ENCODE assay signal across 1 cellular context in genomic region chr1:248905949-248906740, GRCh38.
TF ChIP-seq lines count a peak whose summit lies in the region.

Gene PGBD2 (plus strand): TSS chr1:248906235. CDS start chr1:248913863, 7,628 bp downstream.

TF ChIP-seq in HepG2, 621 proteins besides CTCF, POLR2A, EP300 and RAD21 (continued from another document and continues in another):
- peak; percentile 97 for TF ChIP-seq BCL3 (CRISPR knock-in tag; IDR thresholded peaks at IDR 0.05)
- TF ChIP-seq ZNF446 (CRISPR knock-in tag; IDR thresholded peaks at IDR 0.05) = no peak
- no peak for TF ChIP-seq HOMEZ (CRISPR knock-in tag; IDR thresholded peaks at IDR 0.05; ENCODE audit: low read depth)
- no peak for TF ChIP-seq RBM22 (optimal IDR thresholded peaks at IDR 0.05; ENCODE audit: low read length)
- TF ChIP-seq MED1 (CRISPR knock-in tag; IDR thresholded peaks at IDR 0.05) = peak; percentile 85
- no peak for TF ChIP-seq ZBTB21 (CRISPR knock-in tag; IDR thresholded peaks at IDR 0.05)
- peak; percentile 82; the same call in 1 of the 2 replicates for TF ChIP-seq KAT8 (CRISPR knock-in tag; IDR thresholded peaks at IDR 0.05)
- peak; percentile 64; the same call in 1 of the 2 replicates for TF ChIP-seq CBX5 (CRISPR knock-in tag; IDR thresholded peaks at IDR 0.05; ENCODE audit: borderline replicate concordance)
- TF ChIP-seq ZGPAT (CRISPR knock-in tag; IDR thresholded peaks at IDR 0.05) = peak; percentile 93
- no peak for TF ChIP-seq GPN1 (CRISPR knock-in tag; IDR thresholded peaks at IDR 0.05; ENCODE audit: borderline replicate concordance)
- no peak for TF ChIP-seq SMC3 (IDR thresholded peaks at IDR 0.05; ENCODE audit: low read length)
- peak; percentile 88; the same call in 1 of the 2 replicates for TF ChIP-seq NCOA1 (CRISPR knock-in tag; IDR thresholded peaks at IDR 0.05)
- TF ChIP-seq HDAC6 (IDR thresholded peaks at IDR 0.05; ENCODE audit: low read depth, low read length) = no peak
- no peak; the same call in 1 of the 2 replicates for TF ChIP-seq NFYB (CRISPR knock-in tag; IDR thresholded peaks at IDR 0.05)
- peak; percentile 96 for TF ChIP-seq ARNT2 (CRISPR knock-in tag; IDR thresholded peaks at IDR 0.05; ENCODE audit: low read depth)
- TF ChIP-seq THAP8 (CRISPR knock-in tag; IDR thresholded peaks at IDR 0.05; ENCODE audit: borderline replicate concordance) = peak; percentile 85; the same call in 1 of the 2 replicates
- TF ChIP-seq MEF2D (CRISPR knock-in tag; IDR thresholded peaks at IDR 0.05) = peak; percentile 73
- TF ChIP-seq ZNF468 (CRISPR knock-in tag; IDR thresholded peaks at IDR 0.05) = no peak
- TF ChIP-seq CERS6 (CRISPR knock-in tag; IDR thresholded peaks at IDR 0.05) = no peak; the same call in 1 of the 2 replicates
- peak; percentile 70; the same call in 1 of the 2 replicates for TF ChIP-seq MED13 (CRISPR knock-in tag; IDR thresholded peaks at IDR 0.05)
- 0 out of 2 replicates have a peak, but pooled peaks have one; percentile 75 for TF ChIP-seq ZNF256 (CRISPR knock-in tag; conservative IDR thresholded peaks at IDR 0.05)
- no peak for TF ChIP-seq ZBTB37 (CRISPR knock-in tag; IDR thresholded peaks at IDR 0.05)
- TF ChIP-seq TBX2 (CRISPR knock-in tag; IDR thresholded peaks at IDR 0.05; ENCODE audit: borderline replicate concordance) = peak; percentile 96
- TF ChIP-seq ZNF121 (CRISPR knock-in tag; IDR thresholded peaks at IDR 0.05) = peak; percentile 73
- TF ChIP-seq PHB2 (IDR thresholded peaks at IDR 0.05; ENCODE audit: partially characterized antibody) = no peak
- peak; percentile 84 for TF ChIP-seq JARID2 (CRISPR knock-in tag; IDR thresholded peaks at IDR 0.05; ENCODE audit: insufficient replicate concordance)
- TF ChIP-seq KLF11 (CRISPR knock-in tag; IDR thresholded peaks at IDR 0.05) = no peak
- no peak; the same call in 1 of the 2 replicates for TF ChIP-seq KLF9 (CRISPR knock-in tag; IDR thresholded peaks at IDR 0.05; ENCODE audit: low read depth)
- TF ChIP-seq ZNF720 (CRISPR knock-in tag; IDR thresholded peaks at IDR 0.05) = no peak
- peak; percentile 88 for TF ChIP-seq AKAP8 (CRISPR knock-in tag; IDR thresholded peaks at IDR 0.05)
- TF ChIP-seq SSRP1 (CRISPR knock-in tag; IDR thresholded peaks at IDR 0.05) = no peak
- peak; percentile 62 for TF ChIP-seq CBX1 (IDR thresholded peaks at IDR 0.05; ENCODE audit: low read depth)
- peak; percentile 48; the same call in 1 of the 2 replicates for TF ChIP-seq STAT5B (CRISPR knock-in tag; IDR thresholded peaks at IDR 0.05)
- peak; percentile 100 for TF ChIP-seq ZNF574 (CRISPR knock-in tag; IDR thresholded peaks at IDR 0.05)
- no peak for TF ChIP-seq ZNF207 (IDR thresholded peaks at IDR 0.05; ENCODE audit: borderline replicate concordance)
- no peak for TF ChIP-seq MAFF (IDR thresholded peaks at IDR 0.05; ENCODE audit: low read depth, low read length)
- TF ChIP-seq HOXA3 (CRISPR knock-in tag; IDR thresholded peaks at IDR 0.05) = peak; percentile 81
- peak; percentile 75; the same call in 1 of the 2 replicates for TF ChIP-seq ZNF431 (CRISPR knock-in tag; IDR thresholded peaks at IDR 0.05; ENCODE audit: borderline replicate concordance, low read depth)
- peak; percentile 96 for TF ChIP-seq XRCC5 (optimal IDR thresholded peaks at IDR 0.05; ENCODE audit: low read length)
- TF ChIP-seq FOXK1 (CRISPR knock-in tag; IDR thresholded peaks at IDR 0.05; ENCODE audit: borderline replicate concordance, low read depth) = no peak
- peak; percentile 63; the same call in 1 of the 2 replicates for TF ChIP-seq KMT2A (CRISPR knock-in tag; IDR thresholded peaks at IDR 0.05)
- TF ChIP-seq POLR2G (IDR thresholded peaks at IDR 0.05; ENCODE audit: low read depth, low read length) = peak; percentile 89
- no peak; the same call in 1 of the 2 replicates for TF ChIP-seq ZBTB44 (CRISPR knock-in tag; IDR thresholded peaks at IDR 0.05)
- TF ChIP-seq ZNF883 (CRISPR knock-in tag; IDR thresholded peaks at IDR 0.05; ENCODE audit: not compliant biosample characterization) = peak; percentile 98
- TF ChIP-seq HNF4A (CRISPR knock-in tag; IDR thresholded peaks at IDR 0.05) = peak; percentile 22; the same call in 1 of the 2 replicates
- peak; percentile 22; the same call in 1 of the 2 replicates for TF ChIP-seq TERF1 (CRISPR knock-in tag; IDR thresholded peaks at IDR 0.05)
- no peak for TF ChIP-seq ATM (IDR thresholded peaks at IDR 0.05; ENCODE audit: borderline replicate concordance)
- TF ChIP-seq ZIK1 (CRISPR knock-in tag; IDR thresholded peaks at IDR 0.05; ENCODE audit: borderline replicate concordance, low read depth) = peak; percentile 97
- peak; percentile 84 for TF ChIP-seq SKI (IDR thresholded peaks at IDR 0.05; ENCODE audit: partially characterized antibody)
- TF ChIP-seq ZEB1 (IDR thresholded peaks at IDR 0.05; ENCODE audit: insufficient replicate concordance, low read depth) = no peak
- no peak for TF ChIP-seq GMEB2 (CRISPR knock-in tag; IDR thresholded peaks at IDR 0.05; ENCODE audit: low read depth)
- peak; percentile 99 for TF ChIP-seq DNMT1 (CRISPR knock-in tag; IDR thresholded peaks at IDR 0.05)
- peak; percentile 54; the same call in 1 of the 2 replicates for TF ChIP-seq RXRB (CRISPR knock-in tag; IDR thresholded peaks at IDR 0.05; ENCODE audit: borderline replicate concordance)
- peak; percentile 91 for TF ChIP-seq ZNF782 (CRISPR knock-in tag; IDR thresholded peaks at IDR 0.05; ENCODE audit: borderline replicate concordance)
- peak; percentile 79; the same call in 1 of the 2 replicates for TF ChIP-seq ZNF224 (CRISPR knock-in tag; IDR thresholded peaks at IDR 0.05)
- TF ChIP-seq SMAD9 (CRISPR knock-in tag; IDR thresholded peaks at IDR 0.05) = no peak
